In the genomic region with DNA sequence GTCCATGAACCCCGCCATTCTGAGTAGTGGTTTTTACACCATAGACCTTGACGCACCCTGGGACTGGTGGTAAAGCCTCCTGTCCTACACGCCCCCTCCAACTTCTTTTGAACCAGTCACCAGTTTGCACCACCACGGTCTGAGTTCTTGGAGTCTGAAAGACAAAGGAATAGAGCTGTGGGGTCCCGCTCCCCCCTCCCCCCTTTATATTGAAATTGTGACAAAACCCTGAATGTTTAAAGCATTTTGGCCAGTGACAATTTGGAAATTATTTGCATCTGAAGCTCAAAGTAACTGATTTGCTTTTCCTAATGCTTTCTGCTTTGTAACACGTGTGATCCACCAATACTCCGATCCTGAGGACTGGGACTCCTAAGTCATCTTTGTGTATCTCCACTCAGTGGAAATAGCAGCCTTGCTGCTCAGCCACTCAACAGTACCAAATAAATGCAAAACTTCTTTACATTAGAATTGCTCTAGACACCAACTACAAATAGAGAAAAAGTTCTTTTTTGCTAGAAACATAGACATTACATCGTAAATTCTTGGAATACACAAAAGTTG, we compare ENCODE assay signal across 1 cellular context.
A peak's percentile ranks its signal among the peaks of the same experiment; 100 is the strongest.
TF ChIP-seq lines count a peak whose summit lies in the region.

No MANE protein-coding gene starts in this region.

TF ChIP-seq in K562, 482 proteins besides CTCF, POLR2A, EP300 and RAD21 (continued from another document):
- TF ChIP-seq, protein P1, sequence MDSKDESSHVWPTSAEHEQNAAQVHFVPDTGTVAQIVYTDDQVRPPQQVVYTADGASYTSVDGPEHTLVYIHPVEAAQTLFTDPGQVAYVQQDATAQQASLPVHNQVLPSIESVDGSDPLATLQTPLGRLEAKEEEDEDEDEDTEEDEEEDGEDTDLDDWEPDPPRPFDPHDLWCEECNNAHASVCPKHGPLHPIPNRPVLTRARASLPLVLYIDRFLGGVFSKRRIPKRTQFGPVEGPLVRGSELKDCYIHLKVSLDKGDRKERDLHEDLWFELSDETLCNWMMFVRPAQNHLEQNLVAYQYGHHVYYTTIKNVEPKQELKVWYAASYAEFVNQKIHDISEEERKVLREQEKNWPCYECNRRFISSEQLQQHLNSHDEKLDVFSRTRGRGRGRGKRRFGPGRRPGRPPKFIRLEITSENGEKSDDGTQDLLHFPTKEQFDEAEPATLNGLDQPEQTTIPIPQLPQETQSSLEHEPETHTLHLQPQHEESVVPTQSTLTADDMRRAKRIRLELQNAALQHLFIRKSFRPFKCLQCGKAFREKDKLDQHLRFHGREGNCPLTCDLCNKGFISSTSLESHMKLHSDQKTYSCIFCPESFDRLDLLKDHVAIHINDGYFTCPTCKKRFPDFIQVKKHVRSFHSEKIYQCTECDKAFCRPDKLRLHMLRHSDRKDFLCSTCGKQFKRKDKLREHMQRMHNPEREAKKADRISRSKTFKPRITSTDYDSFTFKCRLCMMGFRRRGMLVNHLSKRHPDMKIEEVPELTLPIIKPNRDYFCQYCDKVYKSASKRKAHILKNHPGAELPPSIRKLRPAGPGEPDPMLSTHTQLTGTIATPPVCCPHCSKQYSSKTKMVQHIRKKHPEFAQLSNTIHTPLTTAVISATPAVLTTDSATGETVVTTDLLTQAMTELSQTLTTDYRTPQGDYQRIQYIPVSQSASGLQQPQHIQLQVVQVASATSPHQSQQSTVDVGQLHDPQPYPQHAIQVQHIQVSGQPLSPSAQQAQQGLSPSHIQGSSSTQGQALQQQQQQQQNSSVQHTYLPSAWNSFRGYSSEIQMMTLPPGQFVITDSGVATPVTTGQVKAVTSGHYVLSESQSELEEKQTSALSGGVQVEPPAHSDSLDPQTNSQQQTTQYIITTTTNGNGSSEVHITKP (IDR thresholded peaks at IDR 0.05; ENCODE audit: partially characterized antibody): peak; percentile 56
- TF ChIP-seq, protein P2, sequence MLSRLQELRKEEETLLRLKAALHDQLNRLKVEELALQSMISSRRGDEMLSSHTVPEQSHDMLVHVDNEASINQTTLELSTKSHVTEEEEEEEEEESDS (CRISPR knock-in tag; IDR thresholded peaks at IDR 0.05): no peak
- TF ChIP-seq ZFX (CRISPR knock-in tag; IDR thresholded peaks at IDR 0.05) (peak; percentile 51; the same call in 1 of the 2 replicates), CEBPB (tag; IDR thresholded peaks at IDR 0.05) (no peak), CBX5 (IDR thresholded peaks at IDR 0.05; ENCODE audit: borderline replicate concordance, low read depth) (no peak)
- TF ChIP-seq, protein P3, sequence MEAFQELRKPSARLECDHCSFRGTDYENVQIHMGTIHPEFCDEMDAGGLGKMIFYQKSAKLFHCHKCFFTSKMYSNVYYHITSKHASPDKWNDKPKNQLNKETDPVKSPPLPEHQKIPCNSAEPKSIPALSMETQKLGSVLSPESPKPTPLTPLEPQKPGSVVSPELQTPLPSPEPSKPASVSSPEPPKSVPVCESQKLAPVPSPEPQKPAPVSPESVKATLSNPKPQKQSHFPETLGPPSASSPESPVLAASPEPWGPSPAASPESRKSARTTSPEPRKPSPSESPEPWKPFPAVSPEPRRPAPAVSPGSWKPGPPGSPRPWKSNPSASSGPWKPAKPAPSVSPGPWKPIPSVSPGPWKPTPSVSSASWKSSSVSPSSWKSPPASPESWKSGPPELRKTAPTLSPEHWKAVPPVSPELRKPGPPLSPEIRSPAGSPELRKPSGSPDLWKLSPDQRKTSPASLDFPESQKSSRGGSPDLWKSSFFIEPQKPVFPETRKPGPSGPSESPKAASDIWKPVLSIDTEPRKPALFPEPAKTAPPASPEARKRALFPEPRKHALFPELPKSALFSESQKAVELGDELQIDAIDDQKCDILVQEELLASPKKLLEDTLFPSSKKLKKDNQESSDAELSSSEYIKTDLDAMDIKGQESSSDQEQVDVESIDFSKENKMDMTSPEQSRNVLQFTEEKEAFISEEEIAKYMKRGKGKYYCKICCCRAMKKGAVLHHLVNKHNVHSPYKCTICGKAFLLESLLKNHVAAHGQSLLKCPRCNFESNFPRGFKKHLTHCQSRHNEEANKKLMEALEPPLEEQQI (IDR thresholded peaks at IDR 0.05): 0 out of 2 replicates have a peak, but pooled peaks have one; percentile 29
